Comparison of ENCODE assay signal across 1 cellular context in the genomic region with DNA sequence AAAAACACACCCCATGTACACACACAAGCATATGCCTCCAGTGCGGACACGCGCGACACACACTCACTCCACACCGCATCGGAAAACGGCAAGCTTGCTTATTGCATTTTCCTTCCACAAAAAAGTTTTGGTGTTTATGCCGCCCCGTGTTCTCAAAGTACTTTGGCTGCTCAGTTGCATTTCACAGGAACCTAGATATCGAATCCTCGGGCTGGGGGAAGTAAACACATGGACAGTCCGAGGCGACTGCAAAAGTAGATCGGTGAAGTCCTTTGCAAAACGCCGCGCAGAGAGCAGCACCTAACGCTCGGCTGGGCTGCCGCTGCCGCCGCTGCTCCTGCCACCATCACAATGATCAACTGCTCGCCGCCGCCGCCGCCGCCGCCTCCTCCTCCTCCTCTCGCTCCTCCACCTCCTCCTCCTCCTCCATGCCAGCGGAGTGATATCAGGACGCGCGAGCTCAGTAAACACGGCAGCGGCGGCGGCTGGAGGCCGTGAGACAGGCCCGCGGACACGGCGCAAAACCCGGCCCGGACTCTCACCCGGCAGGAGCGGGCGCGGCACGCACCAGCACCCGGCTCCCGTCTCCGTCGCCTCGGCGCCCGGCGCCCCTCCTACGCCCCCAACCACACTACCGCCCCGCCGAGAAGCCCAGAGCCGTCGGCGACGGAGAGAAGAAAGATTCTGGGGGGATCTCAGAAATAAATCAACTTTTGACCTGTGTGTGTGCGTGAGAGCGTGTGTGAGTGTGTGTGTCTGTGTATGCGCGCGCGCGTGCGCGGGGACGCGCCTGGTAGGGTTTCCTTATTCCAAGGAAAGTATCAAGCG.
TF ChIP-seq lines count a peak whose summit lies in the region.

A gene (minus strand): TSS at position 441 of the 828 bp plus-strand sequence. CDS start 857 bp downstream, outside the sequence.

TF ChIP-seq in GM12878, 131 proteins besides CTCF, POLR2A, EP300 and RAD21 (continued from another document):
- peak; percentile 58; the same call in 1 of the 2 replicates for TF ChIP-seq LARP7 (IDR thresholded peaks at IDR 0.05)
- 0 out of 2 replicates have a peak, but pooled peaks have one; percentile 12 for TF ChIP-seq JUND (IDR thresholded peaks at IDR 0.05; ENCODE audit: low read depth, low read length)
- TF ChIP-seq NR2F1 (conservative IDR thresholded peaks at IDR 0.05): peak; percentile 65
- TF ChIP-seq FOXK2 (IDR thresholded peaks at IDR 0.05): peak; percentile 34; the same call in 1 of the 2 replicates
- TF ChIP-seq BMI1 (IDR thresholded peaks at IDR 0.05; ENCODE audit: borderline replicate concordance): peak; percentile 55
- TF ChIP-seq JUNB (IDR thresholded peaks at IDR 0.05): no peak
- no peak for TF ChIP-seq YBX1 (IDR thresholded peaks at IDR 0.05)
- TF ChIP-seq NFXL1 (IDR thresholded peaks at IDR 0.05; ENCODE audit: borderline replicate concordance): peak; percentile 98
- TF ChIP-seq HCFC1 (IDR thresholded peaks at IDR 0.05; ENCODE audit: low read length): no peak
- TF ChIP-seq ZNF217 (IDR thresholded peaks at IDR 0.05): no peak
- peak; percentile 69 for TF ChIP-seq IKZF1 (conservative IDR thresholded peaks at IDR 0.05)
- TF ChIP-seq, protein P1, sequence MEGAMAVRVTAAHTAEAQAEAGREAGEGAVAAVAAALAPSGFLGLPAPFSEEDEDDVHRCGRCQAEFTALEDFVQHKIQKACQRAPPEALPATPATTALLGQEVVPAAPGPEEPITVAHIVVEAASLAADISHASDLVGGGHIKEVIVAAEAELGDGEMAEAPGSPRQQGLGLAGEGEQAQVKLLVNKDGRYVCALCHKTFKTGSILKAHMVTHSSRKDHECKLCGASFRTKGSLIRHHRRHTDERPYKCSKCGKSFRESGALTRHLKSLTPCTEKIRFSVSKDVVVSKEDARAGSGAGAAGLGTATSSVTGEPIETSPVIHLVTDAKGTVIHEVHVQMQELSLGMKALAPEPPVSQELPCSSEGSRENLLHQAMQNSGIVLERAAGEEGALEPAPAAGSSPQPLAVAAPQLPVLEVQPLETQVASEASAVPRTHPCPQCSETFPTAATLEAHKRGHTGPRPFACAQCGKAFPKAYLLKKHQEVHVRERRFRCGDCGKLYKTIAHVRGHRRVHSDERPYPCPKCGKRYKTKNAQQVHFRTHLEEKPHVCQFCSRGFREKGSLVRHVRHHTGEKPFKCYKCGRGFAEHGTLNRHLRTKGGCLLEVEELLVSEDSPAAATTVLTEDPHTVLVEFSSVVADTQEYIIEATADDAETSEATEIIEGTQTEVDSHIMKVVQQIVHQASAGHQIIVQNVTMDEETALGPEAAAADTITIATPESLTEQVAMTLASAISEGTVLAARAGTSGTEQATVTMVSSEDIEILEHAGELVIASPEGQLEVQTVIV (IDR thresholded peaks at IDR 0.05; ENCODE audit: borderline replicate concordance, partially characterized antibody): peak; percentile 11
- peak; percentile 19 to 63; a peak in 3 of 4 replicates for TF ChIP-seq BHLHE40 (IDR thresholded peaks at IDR 0.05; ENCODE audit: borderline replicate concordance in 1 of 2, low read depth in 2 of 2, low read length in 1 of 2)
- TF ChIP-seq GATAD2B (conservative IDR thresholded peaks at IDR 0.05; ENCODE audit: low read depth): peak; percentile 76
- TF ChIP-seq, protein P2, sequence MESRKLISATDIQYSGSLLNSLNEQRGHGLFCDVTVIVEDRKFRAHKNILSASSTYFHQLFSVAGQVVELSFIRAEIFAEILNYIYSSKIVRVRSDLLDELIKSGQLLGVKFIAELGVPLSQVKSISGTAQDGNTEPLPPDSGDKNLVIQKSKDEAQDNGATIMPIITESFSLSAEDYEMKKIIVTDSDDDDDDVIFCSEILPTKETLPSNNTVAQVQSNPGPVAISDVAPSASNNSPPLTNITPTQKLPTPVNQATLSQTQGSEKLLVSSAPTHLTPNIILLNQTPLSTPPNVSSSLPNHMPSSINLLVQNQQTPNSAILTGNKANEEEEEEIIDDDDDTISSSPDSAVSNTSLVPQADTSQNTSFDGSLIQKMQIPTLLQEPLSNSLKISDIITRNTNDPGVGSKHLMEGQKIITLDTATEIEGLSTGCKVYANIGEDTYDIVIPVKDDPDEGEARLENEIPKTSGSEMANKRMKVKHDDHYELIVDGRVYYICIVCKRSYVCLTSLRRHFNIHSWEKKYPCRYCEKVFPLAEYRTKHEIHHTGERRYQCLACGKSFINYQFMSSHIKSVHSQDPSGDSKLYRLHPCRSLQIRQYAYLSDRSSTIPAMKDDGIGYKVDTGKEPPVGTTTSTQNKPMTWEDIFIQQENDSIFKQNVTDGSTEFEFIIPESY (IDR thresholded peaks at IDR 0.05): no peak
- TF ChIP-seq MYC (IDR thresholded peaks at IDR 0.05; ENCODE audit: insufficient read depth, insufficient read length, insufficient replicate concordance, low read length, severe bottlenecking): no peak
- TF ChIP-seq BRCA1 (IDR thresholded peaks at IDR 0.05; ENCODE audit: low read depth, low read length): no peak
- TF ChIP-seq, protein P3, sequence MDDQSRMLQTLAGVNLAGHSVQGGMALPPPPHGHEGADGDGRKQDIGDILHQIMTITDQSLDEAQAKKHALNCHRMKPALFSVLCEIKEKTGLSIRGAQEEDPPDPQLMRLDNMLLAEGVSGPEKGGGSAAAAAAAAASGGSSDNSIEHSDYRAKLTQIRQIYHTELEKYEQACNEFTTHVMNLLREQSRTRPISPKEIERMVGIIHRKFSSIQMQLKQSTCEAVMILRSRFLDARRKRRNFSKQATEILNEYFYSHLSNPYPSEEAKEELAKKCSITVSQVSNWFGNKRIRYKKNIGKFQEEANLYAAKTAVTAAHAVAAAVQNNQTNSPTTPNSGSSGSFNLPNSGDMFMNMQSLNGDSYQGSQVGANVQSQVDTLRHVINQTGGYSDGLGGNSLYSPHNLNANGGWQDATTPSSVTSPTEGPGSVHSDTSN (IDR thresholded peaks at IDR 0.05; ENCODE audit: insufficient replicate concordance, low read depth, low read length): peak; percentile 63
- TF ChIP-seq TARDBP (IDR thresholded peaks at IDR 0.05; ENCODE audit: borderline replicate concordance): no peak
- TF ChIP-seq HDAC2 (IDR thresholded peaks at IDR 0.05): no peak
- TF ChIP-seq ZNF24 (IDR thresholded peaks at IDR 0.05): 0 out of 2 replicates have a peak, but pooled peaks have one; percentile 16
- peak; percentile 87 for TF ChIP-seq CHD2 (IDR thresholded peaks at IDR 0.05; ENCODE audit: borderline replicate concordance, low read depth, low read length)
- TF ChIP-seq RB1 (IDR thresholded peaks at IDR 0.05; ENCODE audit: borderline replicate concordance): no peak
- peak; percentile 68 for TF ChIP-seq DPF2 (IDR thresholded peaks at IDR 0.05)
- TF ChIP-seq SMARCA5 (IDR thresholded peaks at IDR 0.05): 0 out of 2 replicates have a peak, but pooled peaks have one; percentile 42
- TF ChIP-seq SP1 (IDR thresholded peaks at IDR 0.05; ENCODE audit: low read depth, low read length): peak; percentile 89
- TF ChIP-seq, protein P4, sequence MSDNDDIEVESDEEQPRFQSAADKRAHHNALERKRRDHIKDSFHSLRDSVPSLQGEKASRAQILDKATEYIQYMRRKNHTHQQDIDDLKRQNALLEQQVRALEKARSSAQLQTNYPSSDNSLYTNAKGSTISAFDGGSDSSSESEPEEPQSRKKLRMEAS (IDR thresholded peaks at IDR 0.05; ENCODE audit: low read depth, low read length): peak; percentile 45; the same call in 1 of the 2 replicates
- TF ChIP-seq SMC3 (IDR thresholded peaks at IDR 0.05; ENCODE audit: borderline replicate concordance, low read length): no peak
- TF ChIP-seq EGR1 (IDR thresholded peaks at IDR 0.05; ENCODE audit: borderline replicate concordance in 1 of 2, low read depth in 2 of 2, low read length in 2 of 2): no peak
- TF ChIP-seq EZH2 (IDR thresholded peaks at IDR 0.05; ENCODE audit: borderline replicate concordance, control insufficient read depth, low read depth, low read length): peak; percentile 96; the same call in 1 of the 2 replicates
TF ChIP-seq in GM12878: peak in this region for 21.
